ENCODE assay signal across 1 cellular context in genomic region chr19:55178781-55179569, GRCh38.
A peak's percentile ranks its signal among the peaks of the same experiment; 100 is the strongest.
TF ChIP-seq lines count a peak whose summit lies in the region.

No MANE protein-coding gene starts in this region.

TF ChIP-seq in HEK293, 187 proteins besides CTCF, POLR2A, EP300 and RAD21 (continued from another document):
- TF ChIP-seq PRDM10 (tag by site-specific recombination; IDR thresholded peaks at IDR 0.05), result 0 out of 2 replicates have a peak, but pooled peaks have one; percentile 31
- no peak for TF ChIP-seq ZNF837 (tag by site-specific recombination; IDR thresholded peaks at IDR 0.05)
- no peak for TF ChIP-seq ZBTB1 (tag by site-specific recombination; IDR thresholded peaks at IDR 0.05)
- TF ChIP-seq ZNF529 (tag by site-specific recombination; IDR thresholded peaks at IDR 0.05; ENCODE audit: insufficient replicate concordance), result no peak
- no peak for TF ChIP-seq TSHZ1 (tag by site-specific recombination; IDR thresholded peaks at IDR 0.05; ENCODE audit: borderline replicate concordance)
- no peak for TF ChIP-seq ZBTB48 (tag by site-specific recombination; IDR thresholded peaks at IDR 0.05)
- peak; percentile 85 for TF ChIP-seq ZNF341 (tag by site-specific recombination; IDR thresholded peaks at IDR 0.05; ENCODE audit: low read depth)
- TF ChIP-seq ZNF513 (tag by site-specific recombination; IDR thresholded peaks at IDR 0.05), result no peak
- TF ChIP-seq ZNF223 (tag by site-specific recombination; IDR thresholded peaks at IDR 0.05), result no peak
- TF ChIP-seq ZNF394 (tag by site-specific recombination; IDR thresholded peaks at IDR 0.05; ENCODE audit: borderline replicate concordance), result no peak
- TF ChIP-seq ZNF558 (tag by site-specific recombination; IDR thresholded peaks at IDR 0.05), result no peak
- no peak for TF ChIP-seq TCF7L2 (IDR thresholded peaks at IDR 0.05; ENCODE audit: borderline replicate concordance, low read depth, low read length)
- peak; percentile 29; the same call in 1 of the 2 replicates for TF ChIP-seq GLIS1 (tag by site-specific recombination; IDR thresholded peaks at IDR 0.05)
- TF ChIP-seq OVOL3 (tag by site-specific recombination; IDR thresholded peaks at IDR 0.05), result no peak
- no peak for TF ChIP-seq ZNF292 (tag by site-specific recombination; IDR thresholded peaks at IDR 0.05; ENCODE audit: borderline replicate concordance, low read depth)
- TF ChIP-seq ZFP41 (tag by site-specific recombination; IDR thresholded peaks at IDR 0.05; ENCODE audit: borderline replicate concordance), result no peak
TF ChIP-seq in HEK293: peak in this region for 32.
